Comparison of ENCODE assay signal across 8 cellular contexts in genomic region chr11:8709002-8709672, GRCh38. TPM values are rescaled to one million over a fixed set of nuclear protein-coding genes. Genes with fewer than 3 reads are reported as not detected.
DNase-seq lines count a peak whose midpoint lies in the region; ATAC-seq and TF ChIP-seq lines count a peak whose summit lies in the region.

No MANE protein-coding gene starts in this region.

- H3K27me3 ChIP-seq in mucosa of rectum (ENCODE audit: control insufficient read depth in 2 of 2, insufficient read depth in 2 of 2, low read length in 2 of 2), result no peaks in the 10 kb centered on the region
- no peaks in the 10 kb centered on the region for H3K27me3 ChIP-seq in aorta (ENCODE audit: control insufficient read depth in 1 of 2, insufficient read depth in 2 of 2, low read length in 1 of 2)

- peaks cover 0 to 2% of the 10 kb centered on the region in 2 donors for H3K4me1 ChIP-seq in mucosa of rectum (ENCODE audit: control insufficient read depth in 2 of 2, insufficient read depth in 2 of 2, low read length in 2 of 2)
- no peaks in the 10 kb centered on the region for H3K4me1 ChIP-seq in aorta (ENCODE audit: control insufficient read depth in 1 of 2, insufficient read depth in 2 of 2, low read length in 2 of 2)

- WGBS in aorta, 2 donors, result 7 to 9% methylated on average over 12 of the region's 12 CpGs

- H3K4me3 ChIP-seq in mucosa of rectum (ENCODE audit: low read length in 2 of 2) (no peak overlapping the region), aorta (ENCODE audit: low read length in 2 of 2) (no peak overlapping the region)

- no peak for TF ChIP-seq CTCF in GM13976 (IDR thresholded peaks at IDR 0.05; ENCODE audit: borderline replicate concordance, control extremely low read depth, extremely low read depth, insufficient read depth, missing control alignments)

- peak; percentile 49 for DNase-seq in NCI-H2196 (lab: John Stamatoyannopoulos, UW; ENCODE audit: unreplicated experiment)
- no peak for DNase-seq in NCI-H2196 treated with DMSO at 0.1 percent for 48 hours (lab: John Stamatoyannopoulos, UW; ENCODE audit: unreplicated experiment)
- peak; percentile 92 for DNase-seq in fibroblast of gingiva (ENCODE audit: low read depth)
- peak; percentile 96 to 98 for DNase-seq in aorta
- no peak for DNase-seq in GM13976 (ENCODE audit: low spot score)
- DNase-seq in NCI-H2171 treated with DMSO at 0.1 percent for 48 hours (lab: John Stamatoyannopoulos, UW), result no peak
- DNase-seq in DMS114 treated with DMSO at 0.1 percent for 48 hours (lab: John Stamatoyannopoulos, UW; ENCODE audit: unreplicated experiment), result no peak

- H3K9me3 ChIP-seq in mucosa of rectum (ENCODE audit: control insufficient read depth in 2 of 2, low read length in 2 of 2), result no peaks in the 10 kb centered on the region
- no peaks in the 10 kb centered on the region for H3K9me3 ChIP-seq in aorta (ENCODE audit: control insufficient read depth, low read length)

- intact Hi-C loops in aorta (cut with DNase I), result loop anchor here in 1 of 2 donors (2.0 to 5.0 kb wide), 2 partner anchors 20 to 98 kb away; no protein-coding TSS in a partner anchor

- H3K27ac ChIP-seq in mucosa of rectum (ENCODE audit: low read depth in 2 of 2, low read length in 2 of 2) (peak overlapping the region; percentile 70 to 76), aorta (ENCODE audit: low read depth in 1 of 2, low read length in 2 of 2) (peak overlapping the region; percentile 76 to 95)

- in situ Hi-C loops in GM13976 (cut with MboI; ENCODE audit: low sequenced_read_pairs, unreplicated experiment), result no loop called here

- no peak overlapping the region for H3K9ac ChIP-seq in mucosa of rectum (ENCODE audit: low read depth in 1 of 2, low read length in 2 of 2)

- H3K36me3 ChIP-seq in mucosa of rectum (ENCODE audit: control insufficient read depth in 2 of 2, insufficient read depth in 2 of 2, low read length in 2 of 2), result peaks cover 34 to 37% of the 10 kb centered on the region in 2 donors
- no peaks in the 10 kb centered on the region for H3K36me3 ChIP-seq in aorta (ENCODE audit: control insufficient read depth in 1 of 2, insufficient read depth in 2 of 2, low read length in 1 of 2)

- ATAC-seq in aorta (ENCODE audit: low FRiP score), result peak; percentile 91

RNA-seq across cellular contexts. Expression of gene RPL27A, which starts 26.5 kb away (rescaled TPM):
- 100 to 1,000 TPM; 623 to 776 TPM for total RNA-seq in aorta
- 1,000 to 10,000 TPM; 2,339 to 4,548 TPM for polyA plus RNA-seq in aorta

RNA-seq across cellular contexts. Expression of gene TRIM66, which starts 26.7 kb away (rescaled TPM):
- 10 to 100 TPM in 1 of 2 donors, 1 to 10 TPM in 1; 9.4 to 18.7 TPM for total RNA-seq in aorta
- 1 to 10 TPM; 3.4 to 8.4 TPM for polyA plus RNA-seq in aorta

Comparison
In these comparisons a context has a peak if more than half of its experiments do, and no peak if none do; other contexts are left out.
1. DNase-seq: peak in NCI-H2196 (single experiment), fibroblast of gingiva (single experiment) and aorta (2 of 2); none in NCI-H2196 treated with DMSO at 0.1 percent for 48 hours (single experiment), GM13976 (single experiment), NCI-H2171 treated with DMSO at 0.1 percent for 48 hours (single experiment) and DMS114 treated with DMSO at 0.1 percent for 48 hours (single experiment).